ENCODE assay signal across 11 cellular contexts in the genomic region with DNA sequence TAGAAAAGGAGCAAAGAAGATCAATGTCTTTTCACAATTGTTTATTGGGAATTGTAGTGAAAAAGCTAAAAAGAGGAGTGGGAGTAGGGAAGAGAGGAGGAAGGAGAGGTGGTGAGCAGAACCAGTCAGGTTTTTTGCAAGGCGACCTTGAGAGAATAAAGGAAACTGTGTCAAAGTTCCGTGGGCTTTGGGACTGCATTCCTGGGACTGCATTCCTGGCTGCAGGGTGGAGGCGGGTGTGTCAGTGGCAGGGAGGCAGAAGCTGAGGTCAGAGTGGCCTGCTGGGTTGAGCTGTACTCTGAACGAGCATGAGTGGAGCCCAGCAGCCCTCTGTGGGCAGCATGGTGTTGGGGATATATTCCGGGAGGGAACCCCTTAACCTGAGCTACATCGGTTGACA.
A peak's percentile ranks its signal among the peaks of the same experiment; 100 is the strongest.
DNase-seq lines count a peak whose midpoint lies in the region; ATAC-seq and TF ChIP-seq lines count a peak whose summit lies in the region.
"Had no signal": no experiment of that assay in that cellular context is flagged by ENCODE, and none has a peak within 500 bp of the region (broad histone marks: within the 10 kb centered on the region; RNA-seq: fewer than 3 reads in every experiment).

No MANE protein-coding gene starts in this region.

- H3K36me3 ChIP-seq in SJCRH30, result no peaks in the 10 kb centered on the region; the same call in 1 of the 2 replicates

- H3K4me3 ChIP-seq in foreskin fibroblast (ENCODE audit: low read depth in 1 of 2, low read length in 2 of 2) (no peak overlapping the region), SJCRH30 (no peak overlapping the region)

- DNase-seq in Caki2 (ENCODE audit: low read depth) (peak; percentile 13), NCI-H226 (peak; percentile 38), foreskin fibroblast (peak; percentile 12 to 45), myocyte (ENCODE audit: low read depth) (peak; percentile 67), SJCRH30 (no peak), NCI-H1048 (lab: John Stamatoyannopoulos, UW) (no peak), cortex of kidney (lab: John Stamatoyannopoulos, UW) (no peak)
- DNase-seq: activated CD8-positive, alpha-beta memory T cell treated with anti-CD3 and anti-CD28 coated beads, Interleukin-2, amount 50 U/mL, for 4 hours; C1 segment of cervical spinal cord; NCI-H2081 had no signal

- in situ Hi-C loops in Caki2 (cut with HindIII; ENCODE audit: low pct_unique_long_range_greater_than_20kb, low sequenced_read_pairs), result no loop called here

- H3K4me1 ChIP-seq in SJCRH30, result no peaks in the 10 kb centered on the region

- H3K9me3 ChIP-seq in SJCRH30 (replicated peaks), result no peaks in the 10 kb centered on the region

- H3K27me3 ChIP-seq in SJCRH30, result no peaks in the 10 kb centered on the region

- ATAC-seq in HG03457 (IDR thresholded peaks at IDR 0.05; ENCODE audit: unreplicated experiment), result no peak

- no peak for TF ChIP-seq CTCF in foreskin fibroblast (IDR thresholded peaks at IDR 0.05; ENCODE audit: low read depth, low read length)

- H3K27ac ChIP-seq in SJCRH30, result no peak overlapping the region

Comparison
In these comparisons a context has a peak if more than half of its experiments do, and no peak if none do; other contexts are left out.
1. DNase-seq: peak in Caki2 (single experiment), NCI-H226 (single experiment), foreskin fibroblast (2 of 2) and myocyte (single experiment); none in SJCRH30 (0 of 2), NCI-H1048 (single experiment) and cortex of kidney (single experiment).